Comparison of ENCODE assay signal across 18 cellular contexts in genomic region chr1:18319099-18319498, GRCh38.
DNase-seq lines count a peak whose midpoint lies in the region; ATAC-seq, FAIRE-seq and TF ChIP-seq lines count a peak whose summit lies in the region.
"Had no signal": no experiment of that assay in that cellular context is flagged by ENCODE, and none has a peak within 500 bp of the region (broad histone marks: within the 10 kb centered on the region; RNA-seq: fewer than 3 reads in every experiment).

No MANE protein-coding gene starts in this region.

- H3K9me3 ChIP-seq in HepG2 (ENCODE audit: low read length) (no peaks in the 10 kb centered on the region), right lobe of liver (no peaks in the 10 kb centered on the region), mucosa of descending colon (peaks cover 6% of the 10 kb centered on the region), neural progenitor cell (ENCODE audit: low read depth) (no peaks in the 10 kb centered on the region)
- H3K9me3 ChIP-seq: HAP-1 had no signal

- TF ChIP-seq POLR2A in HepG2 (IDR thresholded peaks at IDR 0.05; ENCODE audit: insufficient read depth in 1 of 2, low read depth in 2 of 2, low read length in 2 of 2) = no peak
- TF ChIP-seq POLR2A in right lobe of liver (IDR thresholded peaks at IDR 0.05) = no peak

- H3K36me3 ChIP-seq in HepG2 (replicated peaks in 1 of 2; ENCODE audit: control insufficient read depth in 1 of 2, insufficient read depth in 2 of 2, low read length in 2 of 2) (no peaks in the 10 kb centered on the region), right lobe of liver (no peaks in the 10 kb centered on the region), mucosa of descending colon (ENCODE audit: low read depth) (no peaks in the 10 kb centered on the region), neural progenitor cell (no peaks in the 10 kb centered on the region)
- H3K36me3 ChIP-seq: BLaER1 treated with 17β-estradiol and CSF1 and Interleukin-3, amounts not matched to agents 10 nM and 100 nM; HAP-1 had no signal

- no peak overlapping the region for H3K27ac Mint-ChIP-seq in activated T-cell treated with anti-CD3 and anti-CD28 coated beads, Interleukin-2, amount 50 U/mL, for 24 hours
- H3K27ac Mint-ChIP-seq in neural progenitor cell (no peak overlapping the region), T-cell (no peak overlapping the region)
- H3K27ac Mint-ChIP-seq: B cell; CD8-positive, alpha-beta T cell; HFFc6 had no signal

- H3K4me2 ChIP-seq in HepG2 (ENCODE audit: low read depth, low read length) (no peak overlapping the region), neural progenitor cell (no peak overlapping the region)
- H3K4me2 ChIP-seq: BLaER1 treated with 17β-estradiol and CSF1 and Interleukin-3, amounts not matched to agents 10 nM and 100 nM had no signal

- no peaks in the 10 kb centered on the region for H3K79me2 ChIP-seq in HepG2 (ENCODE audit: insufficient read depth, low read length)
- no peaks in the 10 kb centered on the region for H3K79me2 ChIP-seq in neural progenitor cell (ENCODE audit: low read depth)

- no peak for TF ChIP-seq RAD21 in HepG2 (CRISPR knock-in tag; IDR thresholded peaks at IDR 0.05)

- H3K4me1 Mint-ChIP-seq in activated T-cell treated with anti-CD3 and anti-CD28 coated beads, Interleukin-2, amount 50 U/mL, for 24 hours (ENCODE audit: low read depth) = no peaks in the 10 kb centered on the region
- H3K4me1 Mint-ChIP-seq in neural progenitor cell (peaks cover 2% of the 10 kb centered on the region), T-cell (no peaks in the 10 kb centered on the region)
- H3K4me1 Mint-ChIP-seq: B cell had no signal

- H3K27me3 Mint-ChIP-seq in activated T-cell treated with anti-CD3 and anti-CD28 coated beads, Interleukin-2, amount 50 U/mL, for 24 hours = peaks cover 22% of the 10 kb centered on the region
- H3K27me3 Mint-ChIP-seq in neural progenitor cell (ENCODE audit: insufficient read depth, low read depth) (peaks cover 3% of the 10 kb centered on the region), T-cell (peaks cover 12 to 18% of the 10 kb centered on the region in 2 donors)

- FAIRE-seq in HepG2 (lab: Jason Lieb, UNC) = no peak
- FAIRE-seq: G401.6, GM12891, GM19239 had no signal

- H3K36me3 Mint-ChIP-seq in activated T-cell treated with anti-CD3 and anti-CD28 coated beads, Interleukin-2, amount 50 U/mL, for 24 hours (ENCODE audit: low read depth) = no peaks in the 10 kb centered on the region
- H3K36me3 Mint-ChIP-seq in neural progenitor cell (no peaks in the 10 kb centered on the region), T-cell (no peaks in the 10 kb centered on the region)
- H3K36me3 Mint-ChIP-seq: CD8-positive, alpha-beta T cell had no signal

- H3K9ac ChIP-seq in HepG2 (ENCODE audit: insufficient read depth, low read depth, low read length) (no peak overlapping the region), neural progenitor cell (no peak overlapping the region)
- H3K9ac ChIP-seq: BLaER1 treated with 17β-estradiol and CSF1 and Interleukin-3, amounts not matched to agents 10 nM and 100 nM had no signal

- POLR2A ChIA-PET in HepG2 (lab: Yijun Ruan, JAX) (no interaction called here), T-cell (lab: Charles Lee) (no interaction called here)

- H3K4me3 ChIP-seq in HepG2 (replicated peaks in 1 of 3; ENCODE audit: insufficient read depth in 1 of 3, low read depth in 2 of 3, low read length in 3 of 3) (no peak overlapping the region), right lobe of liver (no peak overlapping the region), LNCaP clone FGC (ENCODE audit: low read depth, low read length) (no peak overlapping the region), mucosa of descending colon (no peak overlapping the region), neural progenitor cell (no peak overlapping the region)
- H3K4me3 ChIP-seq: BLaER1 treated with 17β-estradiol and CSF1 and Interleukin-3, amounts not matched to agents 10 nM and 100 nM; HAP-1 had no signal

- TF ChIP-seq CTCF in HepG2 (CRISPR knock-in tag; IDR thresholded peaks at IDR 0.05) (no peak), right lobe of liver (IDR thresholded peaks at IDR 0.05) (no peak), LNCaP clone FGC (IDR thresholded peaks at IDR 0.05; ENCODE audit: control insufficient read depth, extremely low read depth, insufficient read depth) (no peak), VCaP (conservative IDR thresholded peaks at IDR 0.05) (no peak), mucosa of descending colon (IDR thresholded peaks at IDR 0.05) (no peak), neural progenitor cell (IDR thresholded peaks at IDR 0.05) (no peak)

- DNase-seq in HepG2 (ENCODE audit: low spot score) (no peak), right lobe of liver (no peak), LNCaP clone FGC (ENCODE audit: low read depth) (peak; percentile 10), mucosa of descending colon (no peak), neural progenitor cell (ENCODE audit: low spot score) (no peak), T-cell (no peak)
- no peak for DNase-seq in activated T-cell treated with anti-CD3 and anti-CD28 coated beads, Interleukin-2, amount 50 U/mL, for 24 hours
- DNase-seq: 8988T; Calu3; CD8-positive, alpha-beta T cell; HFFc6 had no signal

- TF ChIP-seq EP300 in HepG2 (IDR thresholded peaks at IDR 0.05; ENCODE audit: low read depth in 2 of 2, low read length in 2 of 2) (no peak), HepG2 (CRISPR knock-in tag; IDR thresholded peaks at IDR 0.05; ENCODE audit: borderline replicate concordance) (no peak)

- BruUV-seq in HepG2 (replicated peaks; lab: Mats Ljungman, UMichigan) = no TSS peak

- CTCF ChIA-PET in HepG2 (lab: Yijun Ruan, JAX; ENCODE audit: low intra/inter-chr PET ratio, low total read pairs) = no interaction called here
- CTCF ChIA-PET in T-cell (lab: Charles Lee) = no interaction called here

- H4K20me1 ChIP-seq in HepG2 (ENCODE audit: insufficient read depth, low read length) (no peaks in the 10 kb centered on the region), neural progenitor cell (ENCODE audit: low read depth) (no peaks in the 10 kb centered on the region)
- H4K20me1 ChIP-seq: BLaER1 treated with 17β-estradiol and CSF1 and Interleukin-3, amounts not matched to agents 10 nM and 100 nM had no signal

- H3K4me1 ChIP-seq in HepG2 (ENCODE audit: insufficient read depth, low read length) (peaks cover 52% of the 10 kb centered on the region), right lobe of liver (no peaks in the 10 kb centered on the region), mucosa of descending colon (ENCODE audit: low read depth) (no peaks in the 10 kb centered on the region), neural progenitor cell (no peaks in the 10 kb centered on the region)
- H3K4me1 ChIP-seq: HAP-1 had no signal

- in situ Hi-C loops in HepG2 (cut with HindIII; ENCODE audit: extremely low pct_ligation_motif_present, low pct_unique_long_range_greater_than_20kb) = no loop called here

- H3K4me3 Mint-ChIP-seq in activated T-cell treated with anti-CD3 and anti-CD28 coated beads, Interleukin-2, amount 50 U/mL, for 24 hours = no peak overlapping the region
- H3K4me3 Mint-ChIP-seq in neural progenitor cell (no peak overlapping the region), T-cell (no peak overlapping the region)
- H3K4me3 Mint-ChIP-seq: B cell; CD8-positive, alpha-beta T cell; HFFc6 had no signal

- no peaks in the 10 kb centered on the region for H3K27me3 ChIP-seq in HepG2 (ENCODE audit: control insufficient read depth in 1 of 2, insufficient read depth in 2 of 2, low read length in 2 of 2)
- H3K27me3 ChIP-seq in right lobe of liver = no peaks in the 10 kb centered on the region
- no peaks in the 10 kb centered on the region for H3K27me3 ChIP-seq in neural progenitor cell
- H3K27me3 ChIP-seq: BLaER1 treated with 17β-estradiol and CSF1 and Interleukin-3, amounts not matched to agents 10 nM and 100 nM had no signal

- no peak overlapping the region for H3K27ac ChIP-seq in HepG2 (ENCODE audit: extremely low read length, insufficient read depth, low read length)
- H3K27ac ChIP-seq in right lobe of liver = no peak overlapping the region
- peak overlapping the region; percentile 78 for H3K27ac ChIP-seq in VCaP
- no peak overlapping the region for H3K27ac ChIP-seq in neural progenitor cell
- H3K27ac ChIP-seq: BLaER1 treated with 17β-estradiol and CSF1 and Interleukin-3, amounts not matched to agents 10 nM and 100 nM had no signal

- peaks cover 7% of the 10 kb centered on the region for H3F3A ChIP-seq in neural progenitor cell (ENCODE audit: low read depth)

- intact Hi-C loops in HepG2 (cut with micrococcal nuclease; ENCODE audit: unreplicated experiment) (no loop called here), right lobe of liver (cut with DNase I) (no loop called here), mucosa of descending colon (cut with DNase I, micrococcal nuclease) (no loop called here)

- ATAC-seq in HepG2 (no peak), right lobe of liver (no peak), mucosa of descending colon (peak; percentile 36), T-cell (replicated peaks in 1 of 4) (no peak)
- ATAC-seq: CD8-positive, alpha-beta T cell had no signal

- H2AFZ ChIP-seq in HepG2 (ENCODE audit: low read length) (no peak overlapping the region), neural progenitor cell (replicated peaks) (no peak overlapping the region)

- H3K9me3 Mint-ChIP-seq in activated T-cell treated with anti-CD3 and anti-CD28 coated beads, Interleukin-2, amount 50 U/mL, for 24 hours = peaks cover 4% of the 10 kb centered on the region
- H3K9me3 Mint-ChIP-seq in neural progenitor cell (no peaks in the 10 kb centered on the region), T-cell (peaks cover 0 to 5% (median 3%) of the 10 kb centered on the region in 3 donors)
- H3K9me3 Mint-ChIP-seq: CD8-positive, alpha-beta T cell had no signal

TF ChIP-seq in HepG2, 621 proteins besides CTCF, POLR2A, EP300 and RAD21 (continues in another document):
- TF ChIP-seq THAP11 (CRISPR knock-in tag; IDR thresholded peaks at IDR 0.05) = peak; percentile 40; the same call in 1 of the 2 replicates
